ENCODE assay signal across 7 cellular contexts in the genomic region with DNA sequence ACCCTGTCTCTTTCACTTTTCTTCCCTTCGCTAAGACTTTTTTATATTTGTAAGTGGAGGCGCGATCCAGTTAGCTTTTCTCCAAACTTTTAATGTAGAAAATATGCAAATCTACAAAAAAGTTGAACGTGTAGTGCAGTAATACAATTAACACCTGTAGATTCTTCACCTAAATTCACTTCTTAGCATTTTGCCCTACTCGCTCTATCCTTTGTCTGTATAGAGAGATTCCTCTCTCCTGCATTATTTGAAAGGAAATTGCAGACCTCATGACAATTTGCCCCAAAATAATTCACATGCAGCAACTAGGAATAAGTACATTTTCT. TPM values are rescaled to one million over a fixed set of nuclear protein-coding genes. Genes with fewer than 3 reads are reported as not detected.
DNase-seq lines count a peak whose midpoint lies in the region; ATAC-seq, FAIRE-seq and TF ChIP-seq lines count a peak whose summit lies in the region.

No MANE protein-coding gene starts in this region.

- peak overlapping the region; percentile 56 for H3K9ac ChIP-seq in keratinocyte (ENCODE audit: control insufficient read depth, extremely low read depth, insufficient read depth, low read length)

- H3K4me1 ChIP-seq in keratinocyte (ENCODE audit: control insufficient read depth, extremely low read depth, insufficient read depth, low read length): peaks cover 32% of the 10 kb centered on the region

- DNase-seq in HL-60 (ENCODE audit: low read depth in 1 of 2, low spot score in 1 of 2) (no peak), keratinocyte (ENCODE audit: low read depth, low spot score) (no peak), NCI-H2107 treated with DMSO at 0.1 percent for 48 hours (lab: John Stamatoyannopoulos, UW; ENCODE audit: unreplicated experiment) (no peak), NCI-H2227 (lab: John Stamatoyannopoulos, UW; ENCODE audit: unreplicated experiment) (no peak)
- DNase-seq in activated naive CD8-positive, alpha-beta T cell treated with anti-CD3 and anti-CD28 coated beads, Interleukin-2, amount 10 ng/mL, durations not matched to agents 7 days and 5 days: no peak
- no peak for DNase-seq in stimulated activated naive B cell treated with anti-CD40 and anti-IgM and Interleukin-4, amounts not matched to agents 10 μg/mL and 1 μg/mL and 100 μg/mL, for 72 hours

- peaks cover 9% of the 10 kb centered on the region for H3K27me3 ChIP-seq in HL-60 (ENCODE audit: insufficient read depth, poor library complexity, severe bottlenecking)
- H3K27me3 ChIP-seq in keratinocyte (ENCODE audit: control insufficient read depth, extremely low read depth, insufficient read depth, low read length): no peaks in the 10 kb centered on the region

- dilution Hi-C loops in keratinocyte (cut with MboI; ENCODE audit: extremely low pct_ligation_motif_present, low sequenced_read_pairs): no loop called here

- H3K9me3 ChIP-seq in keratinocyte (ENCODE audit: control insufficient read depth, low read depth, low read length): no peaks in the 10 kb centered on the region

- H3K4me3 Mint-ChIP-seq in activated naive CD8-positive, alpha-beta T cell treated with anti-CD3 and anti-CD28 coated beads, Interleukin-2, amount 10 ng/mL, durations not matched to agents 7 days and 5 days: peak overlapping the region; percentile 87
- H3K4me3 Mint-ChIP-seq in stimulated activated naive B cell treated with anti-CD40 and anti-IgM and Interleukin-4, amounts not matched to agents 10 μg/mL and 1 μg/mL and 100 μg/mL, for 72 hours: peak overlapping the region; percentile 86 to 95

- H3K27ac ChIP-seq in HL-60 (replicated peaks) (no peak overlapping the region), keratinocyte (ENCODE audit: control insufficient read depth, insufficient read depth, low read length) (no peak overlapping the region)

- H3K9me3 Mint-ChIP-seq in activated naive CD8-positive, alpha-beta T cell treated with anti-CD3 and anti-CD28 coated beads, Interleukin-2, amount 10 ng/mL, durations not matched to agents 7 days and 5 days: no peaks in the 10 kb centered on the region
- no peaks in the 10 kb centered on the region for H3K9me3 Mint-ChIP-seq in stimulated activated naive B cell treated with anti-CD40 and anti-IgM and Interleukin-4, amounts not matched to agents 10 μg/mL and 1 μg/mL and 100 μg/mL, for 72 hours

- FAIRE-seq in keratinocyte (lab: Jason Lieb, UNC): no peak

- TF ChIP-seq CTCF in HL-60 (IDR thresholded peaks at IDR 0.05; ENCODE audit: insufficient read depth, low read length): no peak
- TF ChIP-seq CTCF in keratinocyte (optimal IDR thresholded peaks at IDR 0.05 in 1 of 3, IDR thresholded peaks at IDR 0.05 in 1 of 3, conservative IDR thresholded peaks at IDR 0.05 in 1 of 3; ENCODE audit: extremely low read depth in 1 of 3, insufficient read depth in 2 of 3, low read length in 3 of 3): no peak

- H3K27me3 Mint-ChIP-seq in activated naive CD8-positive, alpha-beta T cell treated with anti-CD3 and anti-CD28 coated beads, Interleukin-2, amount 10 ng/mL, durations not matched to agents 7 days and 5 days: peaks cover 39% of the 10 kb centered on the region
- peaks cover 24 to 44% of the 10 kb centered on the region in 2 donors for H3K27me3 Mint-ChIP-seq in stimulated activated naive B cell treated with anti-CD40 and anti-IgM and Interleukin-4, amounts not matched to agents 10 μg/mL and 1 μg/mL and 100 μg/mL, for 72 hours

- H3K27ac Mint-ChIP-seq in activated naive CD8-positive, alpha-beta T cell treated with anti-CD3 and anti-CD28 coated beads, Interleukin-2, amount 10 ng/mL, durations not matched to agents 7 days and 5 days: no peak overlapping the region
- H3K27ac Mint-ChIP-seq in stimulated activated naive B cell treated with anti-CD40 and anti-IgM and Interleukin-4, amounts not matched to agents 10 μg/mL and 1 μg/mL and 100 μg/mL, for 72 hours: no peak overlapping the region

- H3K36me3 Mint-ChIP-seq in activated naive CD8-positive, alpha-beta T cell treated with anti-CD3 and anti-CD28 coated beads, Interleukin-2, amount 10 ng/mL, durations not matched to agents 7 days and 5 days: no peaks in the 10 kb centered on the region
- no peaks in the 10 kb centered on the region for H3K36me3 Mint-ChIP-seq in stimulated activated naive B cell treated with anti-CD40 and anti-IgM and Interleukin-4, amounts not matched to agents 10 μg/mL and 1 μg/mL and 100 μg/mL, for 72 hours

- H3K79me2 ChIP-seq in keratinocyte (ENCODE audit: control insufficient read depth, insufficient read depth, low read length): no peaks in the 10 kb centered on the region

- no peaks in the 10 kb centered on the region for H4K20me1 ChIP-seq in keratinocyte (ENCODE audit: control insufficient read depth, extremely low read depth, insufficient read depth, low read length)

- H3K4me2 ChIP-seq in keratinocyte (ENCODE audit: control insufficient read depth, extremely low read depth, insufficient read depth, low read depth, low read length): peak overlapping the region; percentile 93

- H3K4me1 Mint-ChIP-seq in activated naive CD8-positive, alpha-beta T cell treated with anti-CD3 and anti-CD28 coated beads, Interleukin-2, amount 10 ng/mL, durations not matched to agents 7 days and 5 days: peaks cover 8% of the 10 kb centered on the region
- peaks cover 2 to 12% of the 10 kb centered on the region in 2 donors for H3K4me1 Mint-ChIP-seq in stimulated activated naive B cell treated with anti-CD40 and anti-IgM and Interleukin-4, amounts not matched to agents 10 μg/mL and 1 μg/mL and 100 μg/mL, for 72 hours

- no peaks in the 10 kb centered on the region for H3K36me3 ChIP-seq in keratinocyte (ENCODE audit: control insufficient read depth in 2 of 2, extremely low read depth in 1 of 2, insufficient read depth in 2 of 2, low read length in 2 of 2)

- peak overlapping the region; percentile 89 for H2AFZ ChIP-seq in keratinocyte (ENCODE audit: control insufficient read depth, low read length)

- no peak for ATAC-seq in activated naive CD8-positive, alpha-beta T cell treated with anti-CD3 and anti-CD28 coated beads, Interleukin-2, amount 10 ng/mL, durations not matched to agents 7 days and 5 days (ENCODE audit: low read depth)
- ATAC-seq in stimulated activated naive B cell treated with anti-CD40 and anti-IgM and Interleukin-4, amounts not matched to agents 10 μg/mL and 1 μg/mL and 100 μg/mL, for 72 hours (replicated peaks): no peak
- ATAC-seq in HG02759 (IDR thresholded peaks at IDR 0.05; ENCODE audit: unreplicated experiment): no peak

- POLR2A ChIA-PET in activated naive CD8-positive, alpha-beta T cell treated with anti-CD3 and anti-CD28 coated beads, Interleukin-2, amount 10 ng/mL, durations not matched to agents 7 days and 5 days (lab: Charles Lee): interaction anchor here (1.4 to 1.6 kb wide), 2 partner anchors 20 to 90 kb away, joined by 4 to 5 read pairs; a partner anchor contains a TSS

- H3K4me3 ChIP-seq in HL-60 (replicated peaks; ENCODE audit: insufficient read depth, low read length) (peak overlapping the region; percentile 51), keratinocyte (ENCODE audit: control insufficient read depth in 2 of 3, extremely low read depth in 1 of 3, insufficient read depth in 2 of 3, low read depth in 1 of 3, low read length in 3 of 3) (peak overlapping the region; percentile 25 to 76 (median 68))

- no peaks in the 10 kb centered on the region for H3K9me1 ChIP-seq in keratinocyte (ENCODE audit: control insufficient read depth, extremely low read depth, insufficient read depth, low read length)

RNA-seq across cellular contexts. Expression of a gene that starts 21.4 kb away (rescaled TPM):
- total RNA-seq in activated naive CD8-positive, alpha-beta T cell treated with anti-CD3 and anti-CD28 coated beads, Interleukin-2, amount 10 ng/mL, durations not matched to agents 7 days and 5 days: 1 to 10 TPM; 2.9 to 3.0 TPM
- 0.03 to 0.22 TPM (median 0.06 TPM) in 3 replicates for polyA plus RNA-seq in keratinocyte
- 0.10 TPM for polyA plus RNA-seq in keratinocyte (2011; ENCODE audit: low read depth)
- polyA plus RNA-seq in keratinocyte (2011; cell fraction: cytosol; rRNA removed): 0.02 and 0.04 TPM in 2 replicates
- 0.11 and 0.13 TPM in 2 replicates for polyA plus RNA-seq in keratinocyte (2011; cell fraction: nucleus; rRNA removed)
- 0.21 and 0.26 TPM in 2 replicates for polyA plus RNA-seq in keratinocyte (2012; ENCODE audit: low replicate concordance)
- polyA minus RNA-seq in keratinocyte: 0.10 to 0.13 TPM in 2 of 3 replicates, not detected in the other
- not detected for polyA minus RNA-seq in keratinocyte (2011; cell fraction: cytosol; rRNA and poly(A)+ RNA removed)
- polyA minus RNA-seq in keratinocyte (2011; cell fraction: nucleus; rRNA and poly(A)+ RNA removed): not detected in 2 replicates

RNA-seq across cellular contexts. Expression of a gene that starts 35.7 kb away (rescaled TPM):
- 10 to 100 TPM; 59.9 to 62.1 TPM for total RNA-seq in activated naive CD8-positive, alpha-beta T cell treated with anti-CD3 and anti-CD28 coated beads, Interleukin-2, amount 10 ng/mL, durations not matched to agents 7 days and 5 days
- 15.0 to 43.6 TPM (median 42.9 TPM) in 3 replicates for polyA plus RNA-seq in keratinocyte
- 18.2 TPM for polyA plus RNA-seq in keratinocyte (2011; ENCODE audit: low read depth)
- polyA plus RNA-seq in keratinocyte (2011; cell fraction: cytosol; rRNA removed): 3.5 and 8.7 TPM in 2 replicates
- 101 and 123 TPM in 2 replicates for polyA plus RNA-seq in keratinocyte (2011; cell fraction: nucleus; rRNA removed)
- polyA plus RNA-seq in keratinocyte (2012; ENCODE audit: low replicate concordance): 12.5 and 22.4 TPM in 2 replicates
- polyA minus RNA-seq in keratinocyte: 7.2 to 74.0 TPM (median 50.0 TPM) in 3 replicates
- 10.6 TPM for polyA minus RNA-seq in keratinocyte (2011; cell fraction: cytosol; rRNA and poly(A)+ RNA removed)
- polyA minus RNA-seq in keratinocyte (2011; cell fraction: nucleus; rRNA and poly(A)+ RNA removed): 53.4 and 98.3 TPM in 2 replicates
